21 cellular contexts compared by ENCODE assay signal in the genomic region with DNA sequence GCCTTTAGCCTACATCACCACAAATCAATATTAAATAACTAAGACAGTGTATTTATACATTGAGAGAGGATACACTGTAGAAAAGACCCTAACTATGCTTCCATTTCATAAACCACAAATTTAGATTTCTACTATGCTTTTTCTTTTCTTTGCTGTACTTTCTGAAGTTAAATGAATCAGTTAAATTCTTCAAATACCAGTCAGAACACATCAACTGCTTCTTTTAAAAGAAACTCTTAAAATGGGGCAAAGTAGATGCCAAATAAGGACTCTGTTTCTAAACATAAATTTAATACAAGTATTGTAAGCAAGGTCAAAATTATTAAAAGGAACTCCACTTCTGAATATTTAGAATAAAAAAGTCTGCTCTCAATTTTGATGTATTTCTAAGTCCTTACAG.
DNase-seq lines count a peak whose midpoint lies in the region; ATAC-seq and TF ChIP-seq lines count a peak whose summit lies in the region.
"Had no signal": no experiment of that assay in that cellular context is flagged by ENCODE, and none has a peak within 500 bp of the region (broad histone marks: within the 10 kb centered on the region; RNA-seq: fewer than 3 reads in every experiment).

No MANE protein-coding gene starts in this region.

- POLR2A ChIA-PET in BJ (lab: Charles Lee) = no interaction called here

- TF ChIP-seq CTCF in BJ (IDR thresholded peaks at IDR 0.05; ENCODE audit: insufficient read depth, low read depth, low read length) (no peak), fibroblast of the aortic adventitia (IDR thresholded peaks at IDR 0.05; ENCODE audit: insufficient read depth, low read length) (no peak), thoracic aorta (IDR thresholded peaks at IDR 0.05) (no peak)

- peak; percentile 16 for DNase-seq in BJ (ENCODE audit: low read depth)
- peak; percentile 39 for DNase-seq in adipocyte (ENCODE audit: low read depth)
- DNase-seq in fibroblast of the aortic adventitia (ENCODE audit: low read depth) = peak; percentile 43
- DNase-seq in thoracic aorta (ENCODE audit: low spot score) = no peak
- DNase-seq in OCI-M1 (lab: John Stamatoyannopoulos, UW) = no peak
- no peak for DNase-seq in amniotic stem cell (lab: John Stamatoyannopoulos, UW)
- DNase-seq: activated CD4-positive, alpha-beta memory T cell treated with anti-CD3 and anti-CD28 coated beads for 36 hours; activated CD4-positive, CD25-positive, alpha-beta regulatory T cell treated with anti-CD3 and anti-CD28 coated beads, Interleukin-2, amount 50 U/mL, for 72 hours; CD8-positive, alpha-beta T cell; cerebellar nuclear complex; glutamatergic neuron; islet precursor cell; left ventricle myocardium superior; midbrain; natural killer cell; NCI-H1417 treated with DMSO at 0.1 percent for 48 hours; occipital lobe; T-helper 2 cell had no signal

- H3K36me3 ChIP-seq in BJ (ENCODE audit: control insufficient read depth, insufficient read depth, low read length) (no peaks in the 10 kb centered on the region), adipocyte (ENCODE audit: control insufficient read depth, insufficient read depth, low read length, severe bottlenecking) (no peaks in the 10 kb centered on the region), thoracic aorta (no peaks in the 10 kb centered on the region)
- H3K36me3 ChIP-seq: tibial nerve had no signal

- CTCF ChIA-PET in BJ (lab: Yijun Ruan, JAX) = no interaction called here

- peak overlapping the region; percentile 39 to 64 for H3K27ac ChIP-seq in thoracic aorta
- H3K27ac ChIP-seq: tibial nerve had no signal

- H3K9me3 ChIP-seq in adipocyte (ENCODE audit: control insufficient read depth, low read length) (no peaks in the 10 kb centered on the region), thoracic aorta (no peaks in the 10 kb centered on the region)
- H3K9me3 ChIP-seq: tibial nerve had no signal

- no peak for ATAC-seq in thoracic aorta (ENCODE audit: insufficient number of reproducible peaks, low FRiP score, low read depth)
- no peak for ATAC-seq in HG03196 (IDR thresholded peaks at IDR 0.05; ENCODE audit: unreplicated experiment)
- ATAC-seq: CD8-positive, alpha-beta T cell; left ventricle myocardium superior; natural killer cell had no signal

- no peaks in the 10 kb centered on the region for H3K27me3 ChIP-seq in BJ (ENCODE audit: control insufficient read depth, insufficient read depth, low read length)
- no peaks in the 10 kb centered on the region for H3K27me3 ChIP-seq in adipocyte (replicated peaks; ENCODE audit: control insufficient read depth, insufficient read depth, low read length)
- H3K27me3 ChIP-seq in thoracic aorta (replicated peaks; ENCODE audit: insufficient read depth) = no peaks in the 10 kb centered on the region
- H3K27me3 ChIP-seq: tibial nerve had no signal

- H3K4me3 ChIP-seq in BJ (ENCODE audit: low read depth, low read length) = no peak overlapping the region
- peak overlapping the region; percentile 16 for H3K4me3 ChIP-seq in adipocyte (ENCODE audit: low read length)
- H3K4me3 ChIP-seq in fibroblast of the aortic adventitia (ENCODE audit: low read depth, low read length) = no peak overlapping the region
- no peak overlapping the region for H3K4me3 ChIP-seq in thoracic aorta
- H3K4me3 ChIP-seq: skin epidermis, tibial nerve had no signal

- H3K9ac ChIP-seq in adipocyte (ENCODE audit: low read length) = peak overlapping the region; percentile 42

- H3K4me1 ChIP-seq in adipocyte (ENCODE audit: control insufficient read depth, insufficient read depth, low read length) = peaks cover 39% of the 10 kb centered on the region
- H3K4me1 ChIP-seq in thoracic aorta (ENCODE audit: control insufficient read depth in 1 of 2, low read depth in 2 of 2) = peaks cover 22 to 49% of the 10 kb centered on the region in 2 donors
- H3K4me1 ChIP-seq: tibial nerve had no signal

Comparison
In these comparisons a context has a peak if more than half of its experiments do, and no peak if none do; other contexts are left out.
1. DNase-seq: peak in BJ (single experiment), adipocyte (single experiment) and fibroblast of the aortic adventitia (single experiment); none in thoracic aorta (single experiment), OCI-M1 (single experiment) and amniotic stem cell (single experiment).